Comparison of ENCODE assay signal across 9 cellular contexts in the genomic region with DNA sequence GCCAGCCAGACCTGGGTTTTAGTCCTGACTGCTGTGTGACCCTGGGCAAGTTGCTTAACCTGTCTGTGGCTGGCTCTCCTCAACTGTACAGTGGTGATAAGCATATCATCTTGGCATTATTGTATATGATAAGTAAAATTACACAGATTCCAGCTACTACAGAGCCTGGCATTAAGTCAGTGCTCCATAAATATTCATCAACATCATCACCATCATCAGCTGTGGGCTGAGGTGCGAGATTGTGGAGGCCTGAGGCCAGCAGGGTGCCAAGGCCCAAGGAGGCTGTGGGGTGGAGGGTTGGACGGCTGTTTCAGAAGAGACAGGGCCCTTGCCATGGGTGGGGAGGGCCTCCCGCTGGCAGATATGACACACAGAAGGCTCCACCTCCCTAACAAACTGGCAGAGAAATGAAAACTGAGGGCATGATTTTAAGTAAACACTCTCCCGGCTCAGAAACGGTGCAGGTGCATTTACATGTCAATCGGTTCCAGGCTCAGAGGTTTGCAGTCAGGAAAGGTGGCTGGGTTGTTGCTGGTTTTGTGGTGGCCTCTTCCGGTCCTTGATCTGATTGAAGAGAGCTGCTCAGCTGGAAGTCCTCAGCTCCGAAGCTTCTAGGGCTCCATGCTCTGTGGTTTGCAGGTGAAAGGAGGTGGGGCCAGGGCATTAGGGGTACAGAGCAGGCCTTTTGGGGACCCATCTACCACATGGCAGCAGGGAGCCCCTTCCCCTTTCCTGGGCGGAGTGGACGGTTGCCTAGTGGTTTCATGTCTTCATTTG. TPM values are rescaled to one million over a fixed set of nuclear protein-coding genes. Genes with fewer than 3 reads are reported as not detected.
DNase-seq lines count a peak whose midpoint lies in the region; ATAC-seq and TF ChIP-seq lines count a peak whose summit lies in the region.
"Had no signal": no experiment of that assay in that cellular context is flagged by ENCODE, and none has a peak within 500 bp of the region (broad histone marks: within the 10 kb centered on the region; RNA-seq: fewer than 3 reads in every experiment).

No MANE protein-coding gene starts in this region.

- H3K27ac Mint-ChIP-seq in activated B cell treated with CpG ODN at 0.5 μM for 24 hours: no peak overlapping the region
- no peak overlapping the region for H3K27ac Mint-ChIP-seq in HFFc6
- H3K27ac Mint-ChIP-seq: dendritic cell treated with granulocyte-macrophage colony-stimulating factor and Interleukin-4, amounts not matched to agents 40 ng/mL and 50 ng/mL, for 4 days had no signal

- H3K27ac ChIP-seq in hepatocyte: peak overlapping the region; percentile 71

- WGBS in hepatocyte (ENCODE audit: low lambda C conversion rate, missing lambda C conversion rate): 60% methylated on average over 10 of the region's 10 CpGs

- H3K9me2 ChIP-seq in hepatocyte (replicated peaks; ENCODE audit: insufficient read depth): no peaks in the 10 kb centered on the region

- no peak overlapping the region for H3K4me3 ChIP-seq in hepatocyte

- H3K4me1 Mint-ChIP-seq in activated B cell treated with CpG ODN at 0.5 μM for 24 hours (peaks cover 13% of the 10 kb centered on the region), HFFc6 (ENCODE audit: low read depth) (peaks cover 29% of the 10 kb centered on the region)

- TF ChIP-seq CTCF in activated B cell treated with CpG ODN at 0.5 μM for 24 hours (IDR thresholded peaks at IDR 0.05) (no peak), hepatocyte (IDR thresholded peaks at IDR 0.05; ENCODE audit: poor library complexity) (no peak), HFFc6 (IDR thresholded peaks at IDR 0.05) (no peak)

- H3K27me3 ChIP-seq in hepatocyte: no peaks in the 10 kb centered on the region

- no peaks in the 10 kb centered on the region for H3K79me2 ChIP-seq in hepatocyte

- no peaks in the 10 kb centered on the region for H3K36me3 ChIP-seq in hepatocyte (replicated peaks; ENCODE audit: insufficient read depth, low read depth)

- POLR2A ChIA-PET in activated B cell treated with CpG ODN at 0.5 μM for 24 hours (lab: Charles Lee): no interaction called here

- H3K27me3 Mint-ChIP-seq in activated B cell treated with CpG ODN at 0.5 μM for 24 hours: peaks cover 13% of the 10 kb centered on the region
- H3K27me3 Mint-ChIP-seq in HFFc6 (ENCODE audit: insufficient read depth): peaks cover 10% of the 10 kb centered on the region

- H3K4me3 Mint-ChIP-seq in activated B cell treated with CpG ODN at 0.5 μM for 24 hours: no peak overlapping the region
- H3K4me3 Mint-ChIP-seq in HFFc6: no peak overlapping the region
- H3K4me3 Mint-ChIP-seq: dendritic cell treated with granulocyte-macrophage colony-stimulating factor and Interleukin-4, amounts not matched to agents 40 ng/mL and 50 ng/mL, for 4 days had no signal

- no peaks in the 10 kb centered on the region for H3K36me3 Mint-ChIP-seq in activated B cell treated with CpG ODN at 0.5 μM for 24 hours (ENCODE audit: low read depth)
- H3K36me3 Mint-ChIP-seq in HFFc6 (ENCODE audit: low read depth): no peaks in the 10 kb centered on the region

- peak; percentile 47 for ATAC-seq in GM18498 (IDR thresholded peaks at IDR 0.05; ENCODE audit: unreplicated experiment)
- peak; percentile 52 for ATAC-seq in HG03378 (IDR thresholded peaks at IDR 0.05; ENCODE audit: unreplicated experiment)
- ATAC-seq in activated B cell treated with CpG ODN at 0.5 μM for 24 hours (ENCODE audit: low read depth): peak; percentile 28
- no peak for ATAC-seq in GM18520 (IDR thresholded peaks at IDR 0.05; ENCODE audit: unreplicated experiment)

- H3K9me3 ChIP-seq in hepatocyte (ENCODE audit: low read depth): no peaks in the 10 kb centered on the region

- H3K9me3 Mint-ChIP-seq in activated B cell treated with CpG ODN at 0.5 μM for 24 hours: no peaks in the 10 kb centered on the region
- no peaks in the 10 kb centered on the region for H3K9me3 Mint-ChIP-seq in HFFc6
- H3K9me3 Mint-ChIP-seq: dendritic cell treated with granulocyte-macrophage colony-stimulating factor and Interleukin-4, amounts not matched to agents 40 ng/mL and 50 ng/mL, for 4 days had no signal

- no peak for DNase-seq in activated B cell treated with CpG ODN at 0.5 μM for 24 hours
- no peak for DNase-seq in hepatocyte (ENCODE audit: low spot score)
- DNase-seq in HFFc6: no peak
- no peak for DNase-seq in putamen (ENCODE audit: low spot score)
- DNase-seq in NCI-H128 (lab: John Stamatoyannopoulos, UW; ENCODE audit: unreplicated experiment): no peak

- no peak overlapping the region for H2AFZ ChIP-seq in hepatocyte

- peaks cover 23% of the 10 kb centered on the region for H3K4me1 ChIP-seq in hepatocyte (ENCODE audit: insufficient read depth)

- intact Hi-C loops in activated B cell treated with CpG ODN at 0.5 μM for 24 hours (cut with micrococcal nuclease): no loop called here

- CTCF ChIA-PET in activated B cell treated with CpG ODN at 0.5 μM for 24 hours (lab: Charles Lee): no interaction called here

- H3K4me2 ChIP-seq in hepatocyte: no peak overlapping the region

- H4K20me1 ChIP-seq in hepatocyte (ENCODE audit: insufficient read depth, poor library complexity, severe bottlenecking): no peaks in the 10 kb centered on the region

RNA-seq across cellular contexts. Expression of a gene that starts 10.2 kb away (rescaled TPM):
- total RNA-seq in activated B cell treated with CpG ODN at 0.5 μM for 24 hours: not detected in 2 replicates
- not detected in 2 replicates for total RNA-seq in hepatocyte
- 0.24 and 0.64 TPM in 2 replicates for polyA plus RNA-seq in hepatocyte
- total RNA-seq in HFFc6 (2021; fragmentation: NEBNext Ultra II Directional; extraction: Animal tissue kit (Norgen Biotek cat#: 25700)): not detected

RNA-seq across cellular contexts. Expression of a gene that starts 19.9 kb away (rescaled TPM):
- 0.33 and 0.49 TPM in 2 replicates for total RNA-seq in activated B cell treated with CpG ODN at 0.5 μM for 24 hours
- total RNA-seq in hepatocyte: 10.6 and 15.5 TPM in 2 replicates
- polyA plus RNA-seq in hepatocyte: 12.4 and 19.1 TPM in 2 replicates
- not detected for total RNA-seq in HFFc6 (2021; fragmentation: NEBNext Ultra II Directional; extraction: Animal tissue kit (Norgen Biotek cat#: 25700))
